Comparison of ENCODE assay signal across 8 cellular contexts in the genomic region with DNA sequence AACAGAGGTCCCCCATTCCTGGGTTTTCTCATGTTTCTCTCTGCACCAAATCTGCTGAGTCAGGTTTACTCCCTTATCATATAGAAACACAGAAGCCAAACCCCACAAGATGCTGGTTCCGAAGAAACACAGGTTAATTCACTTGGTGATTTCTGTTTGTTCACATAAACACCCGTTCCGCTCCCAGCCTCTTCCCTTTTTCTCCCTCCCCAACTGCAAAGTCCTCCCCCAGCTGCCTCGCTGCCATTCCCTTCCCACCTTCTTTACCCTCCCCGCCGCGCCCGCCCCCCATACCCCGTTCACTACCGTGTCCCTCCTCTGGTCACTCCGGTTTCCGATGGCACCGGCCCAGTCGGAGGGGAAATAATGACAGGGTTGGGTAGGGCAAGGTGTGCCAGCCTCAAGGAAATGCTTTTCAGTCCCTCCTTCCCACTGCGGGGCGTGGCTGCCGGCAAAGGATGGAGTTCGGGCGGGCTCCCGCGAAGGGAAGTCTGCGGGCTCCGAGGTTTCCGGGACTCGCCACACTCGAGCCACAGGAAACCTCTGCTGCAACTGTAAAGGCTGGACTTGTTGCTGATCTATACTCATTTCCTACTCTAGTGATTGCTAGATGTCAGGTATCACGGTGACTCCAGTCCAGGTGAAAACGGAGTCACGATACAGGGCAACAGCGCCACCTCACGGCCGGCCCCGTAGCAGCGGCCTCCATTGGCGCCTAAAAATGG. TPM values are rescaled to one million over a fixed set of nuclear protein-coding genes. Genes with fewer than 3 reads are reported as not detected.
DNase-seq lines count a peak whose midpoint lies in the region; ATAC-seq and TF ChIP-seq lines count a peak whose summit lies in the region.

A gene with protein sequence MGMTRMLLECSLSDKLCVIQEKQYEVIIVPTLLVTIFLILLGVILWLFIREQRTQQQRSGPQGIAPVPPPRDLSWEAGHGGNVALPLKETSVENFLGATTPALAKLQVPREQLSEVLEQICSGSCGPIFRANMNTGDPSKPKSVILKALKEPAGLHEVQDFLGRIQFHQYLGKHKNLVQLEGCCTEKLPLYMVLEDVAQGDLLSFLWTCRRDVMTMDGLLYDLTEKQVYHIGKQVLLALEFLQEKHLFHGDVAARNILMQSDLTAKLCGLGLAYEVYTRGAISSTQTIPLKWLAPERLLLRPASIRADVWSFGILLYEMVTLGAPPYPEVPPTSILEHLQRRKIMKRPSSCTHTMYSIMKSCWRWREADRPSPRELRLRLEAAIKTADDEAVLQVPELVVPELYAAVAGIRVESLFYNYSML (minus strand): TSS at position 393 of the 725 bp plus-strand sequence. CDS start 39,434 bp downstream, outside the sequence.

- ATAC-seq in left lobe of liver (peak; percentile 79), HG03460 (IDR thresholded peaks at IDR 0.05; ENCODE audit: unreplicated experiment) (no peak)

- DNase-seq in DMS79 (lab: John Stamatoyannopoulos, UW) (peak; percentile 80), NCI-H2029 (lab: John Stamatoyannopoulos, UW) (peak; percentile 85), cerebellar cortex (ENCODE audit: low spot score) (peak; percentile 11), left lobe of liver (ENCODE audit: low spot score) (peak; percentile 48)
- DNase-seq in activated CD4-positive, CD25-positive, alpha-beta regulatory T cell treated with anti-CD3 and anti-CD28 coated beads, Interleukin-2, amount 50 U/mL, for 72 hours, result peak; percentile 63
- DNase-seq in stimulated activated CD4-positive, alpha-beta T cell treated with anti-CD3 and anti-CD28 coated beads, Interleukin-1b, Interleukin-23, amount 100 ng/mL, for 4 hours (ENCODE audit: low read depth in 2 of 2), result peak; percentile 42 to 63

- POLR2A ChIA-PET in HEK293 (lab: Yijun Ruan, JAX), result no interaction called here

- CTCF ChIA-PET in HEK293 (lab: Yijun Ruan, JAX), result interaction anchor here (0.6 kb wide), 1 partner anchor 76 kb away, joined by 3 read pairs; no protein-coding TSS in a partner anchor

- no peaks in the 10 kb centered on the region for H3K4me1 ChIP-seq in HEK293 (ENCODE audit: control insufficient read depth, insufficient read depth, low read length)

- H3K4me3 ChIP-seq in HEK293 (ENCODE audit: low read depth, low read length), result peak within 1 kb of the TSS; percentile 64

- no peaks in the 10 kb centered on the region for H3K36me3 ChIP-seq in HEK293 (ENCODE audit: control insufficient read depth in 2 of 2, insufficient read depth in 1 of 2, low read length in 2 of 2)

- peak; percentile 94 for TF ChIP-seq CTCF in HEK293 (tag by site-specific recombination; IDR thresholded peaks at IDR 0.05)

- H3K9me3 ChIP-seq in HEK293 (ENCODE audit: control insufficient read depth, insufficient read depth, low read depth, low read length), result no peaks in the 10 kb centered on the region

- no peak within 1 kb of the TSS for H3K27ac ChIP-seq in HEK293 (ENCODE audit: extremely low read depth, low read depth, low read length)

TF ChIP-seq in HEK293, 187 proteins besides CTCF, POLR2A, EP300 and RAD21 (continues in another document):
- TF ChIP-seq ZNF843 (tag by site-specific recombination; IDR thresholded peaks at IDR 0.05) (no peak), PRDM1 (tag by site-specific recombination; IDR thresholded peaks at IDR 0.05) (no peak), ZNF404 (tag by site-specific recombination; IDR thresholded peaks at IDR 0.05) (no peak), ZNF785 (tag by site-specific recombination; IDR thresholded peaks at IDR 0.05) (no peak), ZBTB1 (tag by site-specific recombination; IDR thresholded peaks at IDR 0.05) (no peak), ZNF184 (tag by site-specific recombination; IDR thresholded peaks at IDR 0.05) (no peak), ZBTB17 (tag by site-specific recombination; IDR thresholded peaks at IDR 0.05) (peak; percentile 90), ZNF600 (tag by site-specific recombination; IDR thresholded peaks at IDR 0.05) (peak; percentile 40; the same call in 1 of the 2 replicates), ZNF169 (tag by site-specific recombination; IDR thresholded peaks at IDR 0.05) (no peak), KLF10 (tag by site-specific recombination; IDR thresholded peaks at IDR 0.05) (peak; percentile 31; the same call in 1 of the 2 replicates), ZNF423 (tag by site-specific recombination; IDR thresholded peaks at IDR 0.05) (no peak), ZFP69B (tag by site-specific recombination; IDR thresholded peaks at IDR 0.05) (no peak), YY2 (tag by site-specific recombination; IDR thresholded peaks at IDR 0.05) (0 out of 2 replicates have a peak, but pooled peaks have one; percentile 55), ZNF76 (tag by site-specific recombination; IDR thresholded peaks at IDR 0.05; ENCODE audit: borderline replicate concordance, low read depth) (0 out of 2 replicates have a peak, but pooled peaks have one; percentile 10), KLF7 (tag by site-specific recombination; IDR thresholded peaks at IDR 0.05; ENCODE audit: borderline replicate concordance) (no peak; the same call in 1 of the 2 replicates), ZBTB21 (tag by site-specific recombination; IDR thresholded peaks at IDR 0.05) (no peak), ZNF202 (tag by site-specific recombination; IDR thresholded peaks at IDR 0.05; ENCODE audit: borderline replicate concordance) (no peak), ZNF239 (tag by site-specific recombination; IDR thresholded peaks at IDR 0.05) (no peak), YY1 (tag by site-specific recombination; IDR thresholded peaks at IDR 0.05) (peak; percentile 73; the same call in 1 of the 2 replicates), ZNF677 (tag by site-specific recombination; IDR thresholded peaks at IDR 0.05) (no peak)
- TF ChIP-seq, protein P1, sequence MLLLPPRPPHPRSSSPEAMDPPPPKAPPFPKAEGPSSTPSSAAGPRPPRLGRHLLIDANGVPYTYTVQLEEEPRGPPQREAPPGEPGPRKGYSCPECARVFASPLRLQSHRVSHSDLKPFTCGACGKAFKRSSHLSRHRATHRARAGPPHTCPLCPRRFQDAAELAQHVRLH (tag by site-specific recombination; IDR thresholded peaks at IDR 0.05), result no peak
- TF ChIP-seq, protein P2, sequence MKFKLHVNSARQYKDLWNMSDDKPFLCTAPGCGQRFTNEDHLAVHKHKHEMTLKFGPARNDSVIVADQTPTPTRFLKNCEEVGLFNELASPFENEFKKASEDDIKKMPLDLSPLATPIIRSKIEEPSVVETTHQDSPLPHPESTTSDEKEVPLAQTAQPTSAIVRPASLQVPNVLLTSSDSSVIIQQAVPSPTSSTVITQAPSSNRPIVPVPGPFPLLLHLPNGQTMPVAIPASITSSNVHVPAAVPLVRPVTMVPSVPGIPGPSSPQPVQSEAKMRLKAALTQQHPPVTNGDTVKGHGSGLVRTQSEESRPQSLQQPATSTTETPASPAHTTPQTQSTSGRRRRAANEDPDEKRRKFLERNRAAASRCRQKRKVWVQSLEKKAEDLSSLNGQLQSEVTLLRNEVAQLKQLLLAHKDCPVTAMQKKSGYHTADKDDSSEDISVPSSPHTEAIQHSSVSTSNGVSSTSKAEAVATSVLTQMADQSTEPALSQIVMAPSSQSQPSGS (tag by site-specific recombination; IDR thresholded peaks at IDR 0.05; ENCODE audit: low read depth), result no peak
- TF ChIP-seq, protein P3, sequence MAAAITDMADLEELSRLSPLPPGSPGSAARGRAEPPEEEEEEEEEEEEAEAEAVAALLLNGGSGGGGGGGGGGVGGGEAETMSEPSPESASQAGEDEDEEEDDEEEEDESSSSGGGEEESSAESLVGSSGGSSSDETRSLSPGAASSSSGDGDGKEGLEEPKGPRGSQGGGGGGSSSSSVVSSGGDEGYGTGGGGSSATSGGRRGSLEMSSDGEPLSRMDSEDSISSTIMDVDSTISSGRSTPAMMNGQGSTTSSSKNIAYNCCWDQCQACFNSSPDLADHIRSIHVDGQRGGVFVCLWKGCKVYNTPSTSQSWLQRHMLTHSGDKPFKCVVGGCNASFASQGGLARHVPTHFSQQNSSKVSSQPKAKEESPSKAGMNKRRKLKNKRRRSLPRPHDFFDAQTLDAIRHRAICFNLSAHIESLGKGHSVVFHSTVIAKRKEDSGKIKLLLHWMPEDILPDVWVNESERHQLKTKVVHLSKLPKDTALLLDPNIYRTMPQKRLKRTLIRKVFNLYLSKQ (tag by site-specific recombination; IDR thresholded peaks at IDR 0.05; ENCODE audit: borderline replicate concordance), result no peak
- TF ChIP-seq, protein P4, sequence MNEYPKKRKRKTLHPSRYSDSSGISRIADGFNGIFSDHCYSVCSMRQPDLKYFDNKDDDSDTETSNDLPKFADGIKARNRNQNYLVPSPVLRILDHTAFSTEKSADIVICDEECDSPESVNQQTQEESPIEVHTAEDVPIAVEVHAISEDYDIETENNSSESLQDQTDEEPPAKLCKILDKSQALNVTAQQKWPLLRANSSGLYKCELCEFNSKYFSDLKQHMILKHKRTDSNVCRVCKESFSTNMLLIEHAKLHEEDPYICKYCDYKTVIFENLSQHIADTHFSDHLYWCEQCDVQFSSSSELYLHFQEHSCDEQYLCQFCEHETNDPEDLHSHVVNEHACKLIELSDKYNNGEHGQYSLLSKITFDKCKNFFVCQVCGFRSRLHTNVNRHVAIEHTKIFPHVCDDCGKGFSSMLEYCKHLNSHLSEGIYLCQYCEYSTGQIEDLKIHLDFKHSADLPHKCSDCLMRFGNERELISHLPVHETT (tag by site-specific recombination; IDR thresholded peaks at IDR 0.05), result no peak
- TF ChIP-seq, protein P5, sequence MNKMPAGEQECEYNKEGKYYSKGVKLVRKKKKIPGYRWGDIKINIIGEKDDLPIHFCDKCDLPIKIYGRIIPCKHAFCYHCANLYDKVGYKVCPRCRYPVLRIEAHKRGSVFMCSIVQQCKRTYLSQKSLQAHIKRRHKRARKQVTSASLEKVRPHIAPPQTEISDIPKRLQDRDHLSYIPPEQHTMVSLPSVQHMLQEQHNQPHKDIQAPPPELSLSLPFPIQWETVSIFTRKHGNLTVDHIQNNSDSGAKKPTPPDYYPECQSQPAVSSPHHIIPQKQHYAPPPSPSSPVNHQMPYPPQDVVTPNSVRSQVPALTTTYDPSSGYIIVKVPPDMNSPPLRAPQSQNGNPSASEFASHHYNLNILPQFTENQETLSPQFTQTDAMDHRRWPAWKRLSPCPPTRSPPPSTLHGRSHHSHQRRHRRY (tag by site-specific recombination; IDR thresholded peaks at IDR 0.05), result no peak

RNA-seq across cellular contexts. Expression of the gene that starts here (rescaled TPM):
- not detected for total RNA-seq in left lobe of liver

Comparison
In these comparisons a context has a peak if more than half of its experiments do, and no peak if none do; other contexts are left out.
1. Peak in DNase-seq and ATAC-seq in left lobe of liver; RNA of the gene not detected or under 1 TPM.
2. DNase-seq: peak in every context shown above with its lines; median percentile 85 in NCI-H2029; 80 in DMS79; 63 in activated CD4-positive, CD25-positive, alpha-beta regulatory T cell treated with anti-CD3 and anti-CD28 coated beads, Interleukin-2, amount 50 U/mL, for 72 hours; 52 in stimulated activated CD4-positive, alpha-beta T cell treated with anti-CD3 and anti-CD28 coated beads, Interleukin-1b, Interleukin-23, amount 100 ng/mL, for 4 hours; 48 in left lobe of liver; 11 in cerebellar cortex.